Comparison of ENCODE assay signal across 8 cellular contexts in the genomic region with DNA sequence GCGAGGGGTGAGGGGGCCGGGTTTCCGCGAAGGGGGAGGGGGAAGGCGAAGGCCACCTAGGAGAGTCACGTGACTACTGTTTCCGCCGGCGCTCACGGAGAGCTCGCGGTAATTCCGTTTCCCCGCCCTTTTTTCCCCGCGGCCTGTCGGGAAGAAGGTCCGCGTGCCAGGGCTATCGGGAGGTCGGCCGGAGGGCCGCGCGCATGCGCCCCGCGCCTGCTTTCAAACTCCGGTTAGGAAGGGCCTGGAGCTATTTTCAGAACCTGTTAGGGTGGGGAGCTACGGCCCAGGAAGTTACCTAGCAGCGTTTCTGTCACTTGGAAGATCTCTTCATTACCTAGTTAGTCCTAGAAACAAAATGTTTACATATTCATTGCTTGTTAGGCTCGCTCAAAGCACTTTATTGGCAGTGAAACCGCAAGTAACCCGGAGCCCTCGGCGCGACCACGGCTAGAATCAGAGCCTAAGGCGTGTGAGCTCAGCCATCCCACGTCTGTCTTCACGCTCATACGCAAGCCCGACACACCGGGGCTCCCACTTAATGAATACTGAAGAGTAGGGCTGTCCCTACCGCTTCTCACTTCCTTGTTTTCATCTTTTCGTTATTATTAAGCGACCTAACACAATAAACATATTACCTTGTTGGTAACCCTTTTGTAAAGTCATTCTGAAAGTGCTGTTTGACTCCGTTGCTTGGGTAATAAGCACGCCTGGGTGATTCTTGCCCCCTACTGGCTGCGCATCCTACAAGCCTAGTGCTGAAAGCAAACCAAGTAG. TPM values are rescaled to one million over a fixed set of nuclear protein-coding genes. Genes with fewer than 3 reads are reported as not detected.
A peak's percentile ranks its signal among the peaks of the same experiment; 100 is the strongest.
DNase-seq lines count a peak whose midpoint lies in the region; ATAC-seq and TF ChIP-seq lines count a peak whose summit lies in the region.

No MANE protein-coding gene starts in this region.

- H3K56ac ChIP-seq in H9 (ENCODE audit: insufficient read length, low read depth, low read length) = no peak overlapping the region

- no peak overlapping the region for H4K5ac ChIP-seq in H9 (ENCODE audit: insufficient read length, low read depth, low read length)

- H3K27ac Mint-ChIP-seq in H9 = peak overlapping the region; percentile 90 to 96 (median 95)
- peak overlapping the region; percentile 97 for H3K27ac Mint-ChIP-seq in neural progenitor cell

- TF ChIP-seq CTCF in H9 (conservative IDR thresholded peaks at IDR 0.05) (peak; percentile 79), foreskin keratinocyte (conservative IDR thresholded peaks at IDR 0.05) (peak; percentile 88), neural progenitor cell (IDR thresholded peaks at IDR 0.05) (peak; percentile 65)

- H3K4me1 Mint-ChIP-seq in H9 (peaks cover 6 to 13% of the 10 kb centered on the region in 2 experiments), neural progenitor cell (peaks cover 19% of the 10 kb centered on the region)

- H3K14ac ChIP-seq in H9 (ENCODE audit: insufficient read depth, low read length) = peak overlapping the region; percentile 98; the same call in 1 of the 2 replicates

- H2BK20ac ChIP-seq in H9 (ENCODE audit: low read depth, low read length, poor library complexity, severe bottlenecking) = no peak overlapping the region

- H4K8ac ChIP-seq in H9 (replicated peaks; ENCODE audit: insufficient read length, low read depth, low read length) = no peak overlapping the region

- H3K27me3 Mint-ChIP-seq in H9 (ENCODE audit: low read depth) (peaks cover 7% of the 10 kb centered on the region), neural progenitor cell (ENCODE audit: insufficient read depth, low read depth) (peaks cover 3% of the 10 kb centered on the region)

- H3K79me2 ChIP-seq in H9 (ENCODE audit: insufficient read depth, low read length) (peaks cover 34% of the 10 kb centered on the region; the same call in 1 of the 2 replicates), neural progenitor cell (ENCODE audit: low read depth) (peaks cover 43% of the 10 kb centered on the region)

- H3K9ac ChIP-seq in H9 (ENCODE audit: extremely low read depth, insufficient read length, low read length) (peak overlapping the region; percentile 85), neural progenitor cell (peak overlapping the region; percentile 66)

- H3K79me1 ChIP-seq in H9 (ENCODE audit: insufficient read depth, low read depth, low read length, poor library complexity, severe bottlenecking) = peaks cover 5% of the 10 kb centered on the region

- no peak overlapping the region for H3K4ac ChIP-seq in H9 (ENCODE audit: low read depth, low read length)

- H4K20me1 ChIP-seq in H9 (ENCODE audit: control insufficient read depth, insufficient read depth, insufficient read length) (no peaks in the 10 kb centered on the region), neural progenitor cell (ENCODE audit: low read depth) (peaks cover 39% of the 10 kb centered on the region)

- H3K4me3 Mint-ChIP-seq in H9 (peak overlapping the region; percentile 89 to 93), neural progenitor cell (peak overlapping the region; percentile 85)

- H3K18ac ChIP-seq in H9 (ENCODE audit: insufficient read length, low read depth, low read length) = peak overlapping the region; percentile 99

- H3K9me3 Mint-ChIP-seq in H9 (no peaks in the 10 kb centered on the region; a peak in 1 of 5 replicates), neural progenitor cell (no peaks in the 10 kb centered on the region)

- no peaks in the 10 kb centered on the region for H3K4me1 ChIP-seq in H9 (ENCODE audit: insufficient read depth, low read length)
- peaks cover 6% of the 10 kb centered on the region for H3K4me1 ChIP-seq in foreskin keratinocyte
- peaks cover 10% of the 10 kb centered on the region for H3K4me1 ChIP-seq in neural progenitor cell

- no peak overlapping the region for H2BK5ac ChIP-seq in H9 (ENCODE audit: insufficient read length, low read length)

- H4K91ac ChIP-seq in H9 (ENCODE audit: insufficient read length, low read depth, low read length) = no peak overlapping the region

- peak overlapping the region; percentile 88 for H3K4me3 ChIP-seq in neural progenitor cell

- H3K36me3 Mint-ChIP-seq in H9 (ENCODE audit: insufficient read depth in 1 of 3, low read depth in 3 of 3) = no peaks in the 10 kb centered on the region
- no peaks in the 10 kb centered on the region for H3K36me3 Mint-ChIP-seq in neural progenitor cell

- DNase-seq in GDM1 (lab: John Stamatoyannopoulos, UW) (peak; percentile 97), H9 (peak; percentile 100), M059J (ENCODE audit: low read depth) (peak; percentile 96), SHP77 (lab: John Stamatoyannopoulos, UW) (peak; percentile 98 to 100), activated gamma-delta T cell treated with Interleukin-2 at 50 U/mL for 16 hours (peak; percentile 97), foreskin keratinocyte (peak; percentile 95 to 97), neural progenitor cell (ENCODE audit: low spot score) (peak; percentile 99), stromal cell of bone marrow (ENCODE audit: low read depth) (peak; percentile 97)

- no peak overlapping the region for H3T11ph ChIP-seq in H9 (ENCODE audit: low read length)

- peaks cover 10% of the 10 kb centered on the region for H3K23me2 ChIP-seq in H9 (ENCODE audit: insufficient read length, low read depth, low read length, poor library complexity, severe bottlenecking)

- no peak overlapping the region for H2BK120ac ChIP-seq in H9 (ENCODE audit: low read depth, low read length, poor library complexity, severe bottlenecking)

- H2AFZ ChIP-seq in H9 (ENCODE audit: low read length) = no peak overlapping the region
- peak overlapping the region; percentile 14 for H2AFZ ChIP-seq in neural progenitor cell (replicated peaks)

- no peak overlapping the region for H2BK12ac ChIP-seq in H9 (ENCODE audit: insufficient read length, low read depth, low read length)

- no CpG with 5 or more reads among the region's 50 CpGs for WGBS in H9 (ENCODE audit: extremely low coverage, insufficient read length, low lambda C conversion rate)

- H3K4me2 ChIP-seq in H9 (ENCODE audit: insufficient read depth, insufficient read length, low read length) (peak overlapping the region; percentile 76), neural progenitor cell (peak overlapping the region; percentile 77)

- H3K23ac ChIP-seq in H9 (ENCODE audit: insufficient read length, low read depth, low read length) = no peak overlapping the region

- no peaks in the 10 kb centered on the region for H3K36me3 ChIP-seq in neural progenitor cell

- H3F3A ChIP-seq in neural progenitor cell (ENCODE audit: low read depth) = peaks cover 28% of the 10 kb centered on the region

- H3K27ac ChIP-seq in H9 (ENCODE audit: insufficient read length, low read depth, low read length) (peak overlapping the region; percentile 66), foreskin keratinocyte (peak overlapping the region; percentile 44), neural progenitor cell (peak overlapping the region; percentile 89)

- no peaks in the 10 kb centered on the region for H3K27me3 ChIP-seq in H9 (ENCODE audit: insufficient read depth, low read length)
- no peaks in the 10 kb centered on the region for H3K27me3 ChIP-seq in foreskin keratinocyte
- no peaks in the 10 kb centered on the region for H3K27me3 ChIP-seq in neural progenitor cell

- H2AK5ac ChIP-seq in H9 (ENCODE audit: insufficient read length, low read length) = no peak overlapping the region

- no peak overlapping the region for H2BK15ac ChIP-seq in H9 (ENCODE audit: low read depth, low read length)

- H3K9me3 ChIP-seq in H9 (ENCODE audit: control insufficient read depth, low read depth, low read length) = no peaks in the 10 kb centered on the region
- no peaks in the 10 kb centered on the region for H3K9me3 ChIP-seq in neural progenitor cell (ENCODE audit: low read depth)

- ATAC-seq in foreskin keratinocyte = peak; percentile 77

RNA-seq across cellular contexts. Expression of a gene that starts 0.7 kb away (rescaled TPM):
- 46.0 and 47.5 TPM in 2 replicates for total RNA-seq in H9 (2021)
- 10.5 and 16.3 TPM in 2 replicates for total RNA-seq in M059J (2014; rRNA removed; shearing (Covaris generic))
- total RNA-seq in foreskin keratinocyte = 36.6 and 36.8 TPM in 2 replicates
- 3.1 and 3.9 TPM in 2 replicates for polyA plus RNA-seq in foreskin keratinocyte
- 43.9 and 81.6 TPM in 2 replicates for total RNA-seq in neural progenitor cell (ENCODE audit: low replicate concordance)

RNA-seq across cellular contexts. Expression of a gene that starts 18.6 kb away (rescaled TPM):
- 21.7 and 23.8 TPM in 2 replicates for total RNA-seq in H9 (2021)
- 32.2 and 51.5 TPM in 2 replicates for total RNA-seq in M059J (2014; rRNA removed; shearing (Covaris generic))
- 56.5 and 62.8 TPM in 2 replicates for total RNA-seq in foreskin keratinocyte
- polyA plus RNA-seq in foreskin keratinocyte = 25.3 and 27.1 TPM in 2 replicates
- 28.7 and 46.5 TPM in 2 replicates for total RNA-seq in neural progenitor cell (ENCODE audit: low replicate concordance)

Comparison
In these comparisons a context has a peak if more than half of its experiments do, and no peak if none do; other contexts are left out.
1. Peak in every context shown above with its lines: DNase-seq, ATAC-seq, H3K4me3 ChIP-seq and H3K27ac ChIP-seq.